Comparison of ENCODE assay signal across 8 cellular contexts in genomic region chr2:64143154-64144056, GRCh38. TPM values are rescaled to one million over a fixed set of nuclear protein-coding genes. Genes with fewer than 3 reads are reported as not detected.
DNase-seq lines count a peak whose midpoint lies in the region; ATAC-seq and TF ChIP-seq lines count a peak whose summit lies in the region.

No MANE protein-coding gene starts in this region.

- TF ChIP-seq POLR2A in esophagus muscularis mucosa (IDR thresholded peaks at IDR 0.05; ENCODE audit: low read depth), result no peak
- no peak for TF ChIP-seq POLR2A in transverse colon (IDR thresholded peaks at IDR 0.05)

- H3K27ac ChIP-seq in esophagus muscularis mucosa (replicated peaks in 1 of 4) (peak overlapping the region; percentile 92 to 99 (median 98)), muscle layer of duodenum (ENCODE audit: low read length) (peak overlapping the region; percentile 92), transverse colon (peak overlapping the region; percentile 97 to 99 (median 98))

- intact Hi-C loops in esophagus muscularis mucosa (cut with DNase I), result loop anchor here (5.0 to 10.0 kb wide), 2 partner anchors 61 to 84 kb away; no protein-coding TSS in a partner anchor
- intact Hi-C loops in transverse colon (cut with DNase I; ENCODE audit: low total_unique reads), result no loop called here

- TF ChIP-seq CTCF in esophagus muscularis mucosa (IDR thresholded peaks at IDR 0.05), result no peak
- TF ChIP-seq CTCF in transverse colon (IDR thresholded peaks at IDR 0.05), result no peak

- H3K4me3 ChIP-seq in esophagus muscularis mucosa (peak overlapping the region; percentile 68 to 100 (median 96)), muscle layer of duodenum (ENCODE audit: low read depth in 1 of 2, low read length in 2 of 2) (peak overlapping the region; percentile 82 to 83), transverse colon (peak overlapping the region; percentile 79 to 94 (median 92))

- H3K9me3 ChIP-seq in esophagus muscularis mucosa (no peaks in the 10 kb centered on the region), muscle layer of duodenum (ENCODE audit: control insufficient read depth in 1 of 2, low read length in 2 of 2) (no peaks in the 10 kb centered on the region), transverse colon (no peaks in the 10 kb centered on the region)

- peak; percentile 2 for ATAC-seq in HG02870 (IDR thresholded peaks at IDR 0.05; ENCODE audit: unreplicated experiment)

- TF ChIP-seq EP300 in esophagus muscularis mucosa (IDR thresholded peaks at IDR 0.05) (no peak), transverse colon (IDR thresholded peaks at IDR 0.05; ENCODE audit: low read depth) (no peak)

- H3K4me1 ChIP-seq in esophagus muscularis mucosa, result peaks cover 24 to 46% (median 43%) of the 10 kb centered on the region in 4 donors
- peaks cover 0 to 32% of the 10 kb centered on the region in 2 donors for H3K4me1 ChIP-seq in muscle layer of duodenum (ENCODE audit: control insufficient read depth in 1 of 2, insufficient read depth in 2 of 2, low read length in 2 of 2)
- H3K4me1 ChIP-seq in transverse colon, result peaks cover 8 to 63% (median 26%) of the 10 kb centered on the region in 4 donors

- under 1% methylated on average over 21 of the region's 69 CpGs for WGBS in esophagus muscularis mucosa
- WGBS in transverse colon (ENCODE audit: low coverage in 1 of 2), 2 donors, result 0 to 1% methylated on average over 15 to 45 of the region's 69 CpGs

- peak; percentile 36 for DNase-seq in activated CD8-positive, alpha-beta memory T cell treated with anti-CD3 and anti-CD28 coated beads, Interleukin-2, amount 50 U/mL, for 4 hours
- DNase-seq in activated CD8-positive, alpha-beta memory T cell treated with anti-CD3 and anti-CD28 coated beads, Interleukin-2, amount 50 U/mL, for 48 hours, result no peak
- DNase-seq in NCI-H2107 treated with DMSO at 0.1 percent for 48 hours (lab: John Stamatoyannopoulos, UW; ENCODE audit: unreplicated experiment), result peak; percentile 48
- peak; percentile 9 for DNase-seq in activated T-cell treated with anti-CD3 and anti-CD28 coated beads for 1 hour (ENCODE audit: low read depth)
- no peak for DNase-seq in esophagus muscularis mucosa (ENCODE audit: extremely low spot score)
- no peak for DNase-seq in transverse colon

- in situ Hi-C loops in transverse colon (cut with MboI; ENCODE audit: low pct_ligation_motif_present in 1 of 4, low pct_unique_long_range_greater_than_20kb in 1 of 4, low sequenced_read_pairs in 3 of 4), result no loop called here

- no peaks in the 10 kb centered on the region for H3K36me3 ChIP-seq in esophagus muscularis mucosa
- H3K36me3 ChIP-seq in muscle layer of duodenum (ENCODE audit: control insufficient read depth in 1 of 2, insufficient read depth in 2 of 2, low read length in 2 of 2), result no peaks in the 10 kb centered on the region
- H3K36me3 ChIP-seq in transverse colon, result no peaks in the 10 kb centered on the region

- H3K27me3 ChIP-seq in esophagus muscularis mucosa, result no peaks in the 10 kb centered on the region
- H3K27me3 ChIP-seq in muscle layer of duodenum (ENCODE audit: low read depth, low read length), result no peaks in the 10 kb centered on the region
- no peaks in the 10 kb centered on the region for H3K27me3 ChIP-seq in transverse colon

RNA-seq across cellular contexts. Expression of gene PELI1, which starts 0.8 kb away (rescaled TPM):
- total RNA-seq in esophagus muscularis mucosa, result 10 to 100 TPM; 13.7 to 31.1 (median 19.7) TPM
- 100 to 1,000 TPM in 1 of 4 donors, 10 to 100 TPM in 3; 20.6 to 818 (median 41.3) TPM for total RNA-seq in transverse colon

Comparison
In these comparisons a context has a peak if more than half of its experiments do, and no peak if none do; other contexts are left out.
1. DNase-seq: peak in activated CD8-positive, alpha-beta memory T cell treated with anti-CD3 and anti-CD28 coated beads, Interleukin-2, amount 50 U/mL, for 4 hours (single experiment), NCI-H2107 treated with DMSO at 0.1 percent for 48 hours (single experiment) and activated T-cell treated with anti-CD3 and anti-CD28 coated beads for 1 hour (single experiment); none in activated CD8-positive, alpha-beta memory T cell treated with anti-CD3 and anti-CD28 coated beads, Interleukin-2, amount 50 U/mL, for 48 hours (single experiment), esophagus muscularis mucosa (single experiment) and transverse colon (single experiment).
2. Peak in every context shown above with its lines, with median percentiles within 50 percentile points of each other: H3K27ac ChIP-seq and H3K4me3 ChIP-seq.